Comparison of ENCODE assay signal across 8 cellular contexts in genomic region chr13:24605923-24606372, GRCh38.
DNase-seq lines count a peak whose midpoint lies in the region; ATAC-seq and TF ChIP-seq lines count a peak whose summit lies in the region.

No MANE protein-coding gene starts in this region.

- H3K36me3 Mint-ChIP-seq in activated CD4-positive, alpha-beta T cell treated with anti-CD3 and anti-CD28 coated beads, Interleukin-2, amount 10 ng/mL, durations not matched to agents 7 days and 5 days (ENCODE audit: low read depth), result peaks cover 11% of the 10 kb centered on the region
- H3K36me3 Mint-ChIP-seq in brain, result no peaks in the 10 kb centered on the region
- H3K36me3 Mint-ChIP-seq in progenitor cell of endocrine pancreas (ENCODE audit: insufficient read depth), result no peaks in the 10 kb centered on the region

- ATAC-seq in GM19455 (IDR thresholded peaks at IDR 0.05; ENCODE audit: unreplicated experiment), result no peak

- H3K27me3 Mint-ChIP-seq in activated CD4-positive, alpha-beta T cell treated with anti-CD3 and anti-CD28 coated beads, Interleukin-2, amount 10 ng/mL, durations not matched to agents 7 days and 5 days, result peaks cover 4% of the 10 kb centered on the region
- H3K27me3 Mint-ChIP-seq in brain (peaks cover 20% of the 10 kb centered on the region), progenitor cell of endocrine pancreas (no peaks in the 10 kb centered on the region)

- H3K27ac Mint-ChIP-seq in activated CD4-positive, alpha-beta T cell treated with anti-CD3 and anti-CD28 coated beads, Interleukin-2, amount 10 ng/mL, durations not matched to agents 7 days and 5 days, result peak overlapping the region; percentile 65
- no peak overlapping the region for H3K27ac Mint-ChIP-seq in brain
- H3K27ac Mint-ChIP-seq in progenitor cell of endocrine pancreas, result no peak overlapping the region

- CTCF ChIA-PET in activated CD4-positive, alpha-beta T cell treated with anti-CD3 and anti-CD28 coated beads, Interleukin-2, amount 10 ng/mL, durations not matched to agents 7 days and 5 days (lab: Charles Lee), result interaction anchor here (0.5 to 2.0 kb wide), 7 partner anchors 19 to 121 kb away, joined by 3 to 6 read pairs (median 4); no protein-coding TSS in a partner anchor

- peaks cover 15% of the 10 kb centered on the region for H3K4me1 Mint-ChIP-seq in activated CD4-positive, alpha-beta T cell treated with anti-CD3 and anti-CD28 coated beads, Interleukin-2, amount 10 ng/mL, durations not matched to agents 7 days and 5 days
- H3K4me1 Mint-ChIP-seq in brain (no peaks in the 10 kb centered on the region), progenitor cell of endocrine pancreas (ENCODE audit: low read depth) (no peaks in the 10 kb centered on the region)

- H3K9me3 Mint-ChIP-seq in activated CD4-positive, alpha-beta T cell treated with anti-CD3 and anti-CD28 coated beads, Interleukin-2, amount 10 ng/mL, durations not matched to agents 7 days and 5 days, result peaks cover 3% of the 10 kb centered on the region
- peaks cover 20 to 31% (median 26%) of the 10 kb centered on the region in 5 experiments for H3K9me3 Mint-ChIP-seq in brain
- peaks cover 9% of the 10 kb centered on the region for H3K9me3 Mint-ChIP-seq in progenitor cell of endocrine pancreas (ENCODE audit: low read depth)

- H3K4me3 Mint-ChIP-seq in activated CD4-positive, alpha-beta T cell treated with anti-CD3 and anti-CD28 coated beads, Interleukin-2, amount 10 ng/mL, durations not matched to agents 7 days and 5 days, result no peak overlapping the region
- H3K4me3 Mint-ChIP-seq in brain (no peak overlapping the region), progenitor cell of endocrine pancreas (ENCODE audit: low read depth) (no peak overlapping the region)

- TF ChIP-seq CTCF in brain (conservative IDR thresholded peaks at IDR 0.05) (peak; percentile 49 to 56), progenitor cell of endocrine pancreas (IDR thresholded peaks at IDR 0.05; ENCODE audit: unreplicated experiment) (peak; percentile 36)

- POLR2A ChIA-PET in activated CD4-positive, alpha-beta T cell treated with anti-CD3 and anti-CD28 coated beads, Interleukin-2, amount 10 ng/mL, durations not matched to agents 7 days and 5 days (lab: Charles Lee), result no interaction called here

- DNase-seq in activated CD4-positive, alpha-beta T cell treated with anti-CD3 and anti-CD28 coated beads, Interleukin-2, amount 10 ng/mL, durations not matched to agents 7 days and 5 days, result peak; percentile 20
- DNase-seq in activated CD4-positive, alpha-beta T cell treated with anti-CD3 and anti-CD28 coated beads for 1 hour, result no peak
- DNase-seq in Kasumi-1 (lab: John Stamatoyannopoulos, UW), result peak; percentile 45 to 52
- DNase-seq in progenitor cell of endocrine pancreas (ENCODE audit: low spot score, unreplicated experiment), result no peak
- DNase-seq in NCI-H524 treated with DMSO at 0.1 percent for 48 hours (lab: John Stamatoyannopoulos, UW), result no peak
- DNase-seq in SK-N-DZ (ENCODE audit: low spot score), result no peak

Comparison
In these comparisons a context has a peak if more than half of its experiments do, and no peak if none do; other contexts are left out.
1. DNase-seq: peak in activated CD4-positive, alpha-beta T cell treated with anti-CD3 and anti-CD28 coated beads, Interleukin-2, amount 10 ng/mL, durations not matched to agents 7 days and 5 days (single experiment) and Kasumi-1 (2 of 2); none in activated CD4-positive, alpha-beta T cell treated with anti-CD3 and anti-CD28 coated beads for 1 hour (single experiment), progenitor cell of endocrine pancreas (single experiment), NCI-H524 treated with DMSO at 0.1 percent for 48 hours (single experiment) and SK-N-DZ (single experiment).